In genomic region chr9:20479419-20480155, GRCh38 we compare ENCODE assay signal across 13 cellular contexts.
DNase-seq lines count a peak whose midpoint lies in the region; ATAC-seq and TF ChIP-seq lines count a peak whose summit lies in the region.
"Had no signal": no experiment of that assay in that cellular context is flagged by ENCODE, and none has a peak within 500 bp of the region (broad histone marks: within the 10 kb centered on the region; RNA-seq: fewer than 3 reads in every experiment).

No MANE protein-coding gene starts in this region.

- no peaks in the 10 kb centered on the region for H3K9me3 ChIP-seq in testis
- H3K9me3 ChIP-seq: esophagus muscularis mucosa, sigmoid colon had no signal

- CTCF ChIA-PET in activated CD4-positive, alpha-beta T cell treated with anti-CD3 and anti-CD28 coated beads for 36 hours (lab: Charles Lee) = interaction anchor here (0.6 to 1.6 kb wide), 3 partner anchors 23 to 171 kb away, joined by 3 read pairs; no protein-coding TSS in a partner anchor

- no peak overlapping the region for H3K27ac Mint-ChIP-seq in activated naive CD8-positive, alpha-beta T cell treated with anti-CD3 and anti-CD28 coated beads, Interleukin-2, amount 50 U/mL, for 24 hours
- no peak overlapping the region for H3K27ac Mint-ChIP-seq in activated naive CD8-positive, alpha-beta T cell treated with anti-CD3 and anti-CD28 coated beads for 36 hours
- H3K27ac Mint-ChIP-seq in activated CD4-positive, alpha-beta T cell treated with anti-CD3 and anti-CD28 coated beads for 36 hours = no peak overlapping the region

- no peak overlapping the region for H3K4me3 ChIP-seq in skeletal muscle cell (ENCODE audit: low read depth, low read length)
- no peak overlapping the region for H3K4me3 ChIP-seq in testis
- H3K4me3 ChIP-seq: esophagus muscularis mucosa, sigmoid colon had no signal

- H3K4me1 ChIP-seq in testis = peaks cover 6% of the 10 kb centered on the region

- no peaks in the 10 kb centered on the region for H3K27me3 ChIP-seq in testis
- H3K27me3 ChIP-seq: esophagus muscularis mucosa, sigmoid colon had no signal

- H3K27me3 Mint-ChIP-seq in activated naive CD8-positive, alpha-beta T cell treated with anti-CD3 and anti-CD28 coated beads, Interleukin-2, amount 50 U/mL, for 24 hours = no peaks in the 10 kb centered on the region
- H3K27me3 Mint-ChIP-seq in activated naive CD8-positive, alpha-beta T cell treated with anti-CD3 and anti-CD28 coated beads for 36 hours = no peaks in the 10 kb centered on the region
- H3K27me3 Mint-ChIP-seq in activated CD4-positive, alpha-beta T cell treated with anti-CD3 and anti-CD28 coated beads for 36 hours = no peaks in the 10 kb centered on the region

- no peak overlapping the region for H3K4me3 Mint-ChIP-seq in activated naive CD8-positive, alpha-beta T cell treated with anti-CD3 and anti-CD28 coated beads, Interleukin-2, amount 50 U/mL, for 24 hours
- H3K4me3 Mint-ChIP-seq in activated naive CD8-positive, alpha-beta T cell treated with anti-CD3 and anti-CD28 coated beads for 36 hours = no peak overlapping the region
- H3K4me3 Mint-ChIP-seq in activated CD4-positive, alpha-beta T cell treated with anti-CD3 and anti-CD28 coated beads for 36 hours = no peak overlapping the region

- POLR2A ChIA-PET in activated CD4-positive, alpha-beta T cell treated with anti-CD3 and anti-CD28 coated beads for 36 hours (lab: Charles Lee) = no interaction called here

- no peak for TF ChIP-seq CTCF in testis (IDR thresholded peaks at IDR 0.05)

- peaks cover 38% of the 10 kb centered on the region for H3K4me1 Mint-ChIP-seq in activated naive CD8-positive, alpha-beta T cell treated with anti-CD3 and anti-CD28 coated beads, Interleukin-2, amount 50 U/mL, for 24 hours
- peaks cover 46% of the 10 kb centered on the region for H3K4me1 Mint-ChIP-seq in activated naive CD8-positive, alpha-beta T cell treated with anti-CD3 and anti-CD28 coated beads for 36 hours
- H3K4me1 Mint-ChIP-seq in activated CD4-positive, alpha-beta T cell treated with anti-CD3 and anti-CD28 coated beads for 36 hours = peaks cover 53% of the 10 kb centered on the region

- WGBS in testis, 2 donors = 91% methylated on average over 2 of the region's 2 CpGs

- no peaks in the 10 kb centered on the region for H3K36me3 ChIP-seq in testis (ENCODE audit: low read depth, missing control alignments)
- H3K36me3 ChIP-seq: esophagus muscularis mucosa, sigmoid colon had no signal

- intact Hi-C loops in activated CD4-positive, alpha-beta T cell treated with anti-CD3 and anti-CD28 coated beads for 36 hours (cut with DNase I, micrococcal nuclease) = no loop called here
- intact Hi-C loops in testis (cut with DNase I; ENCODE audit: low total_unique reads) = no loop called here

- peaks cover 5% of the 10 kb centered on the region for H3K36me3 Mint-ChIP-seq in activated naive CD8-positive, alpha-beta T cell treated with anti-CD3 and anti-CD28 coated beads, Interleukin-2, amount 50 U/mL, for 24 hours (ENCODE audit: low read depth)
- H3K36me3 Mint-ChIP-seq in activated naive CD8-positive, alpha-beta T cell treated with anti-CD3 and anti-CD28 coated beads for 36 hours = peaks cover 14% of the 10 kb centered on the region
- H3K36me3 Mint-ChIP-seq in activated CD4-positive, alpha-beta T cell treated with anti-CD3 and anti-CD28 coated beads for 36 hours (ENCODE audit: low read depth) = no peaks in the 10 kb centered on the region

- H3K9me3 Mint-ChIP-seq in activated naive CD8-positive, alpha-beta T cell treated with anti-CD3 and anti-CD28 coated beads, Interleukin-2, amount 50 U/mL, for 24 hours = peaks cover 8% of the 10 kb centered on the region
- H3K9me3 Mint-ChIP-seq in activated naive CD8-positive, alpha-beta T cell treated with anti-CD3 and anti-CD28 coated beads for 36 hours = no peaks in the 10 kb centered on the region
- no peaks in the 10 kb centered on the region for H3K9me3 Mint-ChIP-seq in activated CD4-positive, alpha-beta T cell treated with anti-CD3 and anti-CD28 coated beads for 36 hours (ENCODE audit: low read depth)

- no peak overlapping the region for H3K27ac ChIP-seq in testis
- H3K27ac ChIP-seq: esophagus muscularis mucosa had no signal

- TF ChIP-seq POLR2A in testis (IDR thresholded peaks at IDR 0.05) = no peak

- no peak for DNase-seq in activated naive CD8-positive, alpha-beta T cell treated with anti-CD3 and anti-CD28 coated beads, Interleukin-2, amount 50 U/mL, for 24 hours
- DNase-seq in activated naive CD8-positive, alpha-beta T cell treated with anti-CD3 and anti-CD28 coated beads for 36 hours = no peak
- peak; percentile 13 for DNase-seq in skeletal muscle cell (ENCODE audit: low read depth)
- DNase-seq in activated CD4-positive, alpha-beta T cell treated with anti-CD3 and anti-CD28 coated beads for 36 hours = no peak
- DNase-seq in testis = no peak
- no peak for DNase-seq in superior temporal gyrus (ENCODE audit: extremely low spot score)
- DNase-seq: mesenchymal stem cell; NCI-H2029 treated with DMSO at 0.1 percent for 48 hours; sigmoid colon; stimulated activated CD8-positive, alpha-beta memory T cell treated with anti-CD3 and anti-CD28 coated beads, Interleukin-4, amount 100 ng/mL, for 48 hours had no signal

- ATAC-seq in activated naive CD8-positive, alpha-beta T cell treated with anti-CD3 and anti-CD28 coated beads, Interleukin-2, amount 50 U/mL, for 24 hours = peak; percentile 42
- ATAC-seq in HG02610 (IDR thresholded peaks at IDR 0.05; ENCODE audit: unreplicated experiment) (peak; percentile 76), HG03521 (IDR thresholded peaks at IDR 0.05; ENCODE audit: unreplicated experiment) (peak; percentile 87)
- ATAC-seq in activated CD4-positive, alpha-beta T cell treated with anti-CD3 and anti-CD28 coated beads for 36 hours = no peak
